ENCODE assay signal across 19 cellular contexts in the genomic region with DNA sequence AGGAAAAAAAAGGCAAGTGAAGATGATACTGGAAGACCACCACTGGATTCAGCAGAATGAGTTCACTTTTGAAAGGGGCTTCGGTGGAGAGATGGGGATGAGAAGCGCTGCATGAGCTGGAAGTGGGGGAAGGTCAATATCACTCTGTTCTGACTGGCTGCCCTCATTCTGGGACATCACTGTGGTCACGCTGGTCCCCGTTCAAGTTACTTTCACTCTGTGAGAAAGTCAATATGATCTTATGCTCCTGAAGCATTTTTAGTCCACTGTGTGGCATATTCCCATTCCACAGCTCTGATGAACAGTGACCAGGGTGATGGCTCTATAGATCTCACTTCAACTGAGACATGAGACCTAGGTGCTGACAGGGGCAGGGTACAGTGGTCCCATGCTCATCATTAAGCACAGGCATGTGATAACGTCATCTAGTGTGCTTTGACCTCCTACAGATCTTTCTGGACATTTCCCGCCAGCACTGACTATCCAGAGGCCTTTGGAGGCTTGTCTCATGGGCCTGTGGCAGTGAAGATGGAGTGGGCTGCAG. TPM values are rescaled to one million over a fixed set of nuclear protein-coding genes. Genes with fewer than 3 reads are reported as not detected.
A peak's percentile ranks its signal among the peaks of the same experiment; 100 is the strongest.
DNase-seq lines count a peak whose midpoint lies in the region; ATAC-seq, FAIRE-seq and TF ChIP-seq lines count a peak whose summit lies in the region.
"Had no signal": no experiment of that assay in that cellular context is flagged by ENCODE, and none has a peak within 500 bp of the region (broad histone marks: within the 10 kb centered on the region; RNA-seq: fewer than 3 reads in every experiment).

No MANE protein-coding gene starts in this region.

- H3K27me3 ChIP-seq in CD8-positive, alpha-beta T cell (ENCODE audit: insufficient read depth, low read length), result no peaks in the 10 kb centered on the region
- no peaks in the 10 kb centered on the region for H3K27me3 ChIP-seq in GM12878 (replicated peaks in 1 of 2; ENCODE audit: control insufficient read depth in 2 of 2, insufficient read depth in 2 of 2, low read length in 1 of 2)
- H3K27me3 ChIP-seq in osteoblast (ENCODE audit: insufficient read depth, low read length), result no peaks in the 10 kb centered on the region
- H3K27me3 ChIP-seq in H7 (ENCODE audit: control insufficient read depth, insufficient read depth, low read length), result no peaks in the 10 kb centered on the region
- H3K27me3 ChIP-seq in BE2C, result no peaks in the 10 kb centered on the region
- H3K27me3 ChIP-seq: cardiac muscle cell, sigmoid colon had no signal

- in situ Hi-C loops in GM12878 (cut with MboI), result no loop called here

- H3K27ac Mint-ChIP-seq in CD8-positive, alpha-beta T cell, result peak overlapping the region; percentile 82
- H3K27ac Mint-ChIP-seq: T-helper 1 cell treated with Interleukin-12 subunit alpha and Interleukin-12 subunit beta and Interleukin-4 antibody, amounts not matched to agents 30 μg/mL and 1 μg/mL, for 36 hours had no signal

- no peak for FAIRE-seq in GM12878 (lab: Jason Lieb, UNC)
- FAIRE-seq: kidney, RCC 7860 had no signal

- peaks cover 39% of the 10 kb centered on the region for H3K36me3 ChIP-seq in CD8-positive, alpha-beta T cell (ENCODE audit: insufficient read depth, low read length)
- H3K36me3 ChIP-seq in GM12878 (ENCODE audit: control insufficient read depth in 2 of 2, insufficient read depth in 2 of 2, low read length in 1 of 2) (no peaks in the 10 kb centered on the region; a peak in 2 of 4 replicates), osteoblast (ENCODE audit: insufficient read depth, low read length) (peaks cover 3% of the 10 kb centered on the region), H7 (replicated peaks; ENCODE audit: control insufficient read depth, insufficient read depth, low read length) (peaks cover 5% of the 10 kb centered on the region), BE2C (peaks cover 13% of the 10 kb centered on the region)
- H3K36me3 ChIP-seq: cardiac muscle cell had no signal

- TF ChIP-seq RAD21 in GM12878 (IDR thresholded peaks at IDR 0.05; ENCODE audit: insufficient read depth, low read depth, low read length), result no peak

- no peaks in the 10 kb centered on the region for H3K27me3 Mint-ChIP-seq in CD8-positive, alpha-beta T cell (ENCODE audit: low read depth)

- peak overlapping the region; percentile 28; the same call in 1 of the 2 replicates for H3K9ac ChIP-seq in GM12878 (ENCODE audit: control insufficient read depth, insufficient read depth, low read length)

- peaks cover 86% of the 10 kb centered on the region for H3K36me3 Mint-ChIP-seq in CD8-positive, alpha-beta T cell

- POLR2A ChIA-PET in CD8-positive, alpha-beta T cell (lab: Charles Lee), result interaction anchor here (1.2 to 1.7 kb wide), 2 partner anchors 13 to 15 kb away, joined by 3 to 4 read pairs; no protein-coding TSS in a partner anchor
- POLR2A ChIA-PET in GM12878 (lab: Charles Lee), result interaction anchor here (0.5 to 2.6 kb wide), 6 partner anchors 10 to 763 kb away, joined by 3 to 10 read pairs (median 5); no protein-coding TSS in a partner anchor

- CTCF ChIA-PET in CD8-positive, alpha-beta T cell (lab: Charles Lee), result interaction anchor here (0.7 to 3.1 kb wide), 6 partner anchors 12 to 90 kb away, joined by 3 to 17 read pairs (median 4); no protein-coding TSS in a partner anchor
- CTCF ChIA-PET in GM12878 (lab: Yijun Ruan, JAX), result interaction anchor here (0.7 to 3.6 kb wide), 9 partner anchors 9 to 171 kb away, joined by 3 to 16 read pairs (median 5); no protein-coding TSS in a partner anchor

- peaks cover 29% of the 10 kb centered on the region for H3K4me1 ChIP-seq in CD8-positive, alpha-beta T cell (ENCODE audit: insufficient read depth, low read length)
- peaks cover 26% of the 10 kb centered on the region for H3K4me1 ChIP-seq in GM12878 (ENCODE audit: control insufficient read depth, insufficient read depth, low read length)
- H3K4me1 ChIP-seq in osteoblast (ENCODE audit: insufficient read depth, low read length), result no peaks in the 10 kb centered on the region
- H3K4me1 ChIP-seq in BE2C, result no peaks in the 10 kb centered on the region
- H3K4me1 ChIP-seq: sigmoid colon had no signal

- peak overlapping the region; percentile 67 for H3K4me2 ChIP-seq in GM12878 (ENCODE audit: control insufficient read depth, insufficient read depth)
- no peak overlapping the region for H3K4me2 ChIP-seq in osteoblast (ENCODE audit: insufficient read depth, low read length)

- TF ChIP-seq EP300 in GM12878 (IDR thresholded peaks at IDR 0.05; ENCODE audit: borderline replicate concordance in 1 of 2, control insufficient read depth in 1 of 2, low read depth in 2 of 2, low read length in 2 of 2), result no peak

- intact Hi-C loops in CD8-positive, alpha-beta T cell (cut with DNase I, micrococcal nuclease), result no loop called here
- intact Hi-C loops in GM12878 (cut with micrococcal nuclease; ENCODE audit: unreplicated experiment), result no loop called here

- no peaks in the 10 kb centered on the region for H4K20me1 ChIP-seq in GM12878 (ENCODE audit: control insufficient read depth, insufficient read depth)
- peaks cover 7% of the 10 kb centered on the region for H4K20me1 ChIP-seq in osteoblast (ENCODE audit: insufficient read depth, low read length)

- H3K79me2 ChIP-seq in GM12878 (ENCODE audit: control insufficient read depth, insufficient read depth, low read length) (no peaks in the 10 kb centered on the region; the same call in none of the 2 replicates), osteoblast (ENCODE audit: insufficient read depth, low read length) (no peaks in the 10 kb centered on the region)

- no peaks in the 10 kb centered on the region for H3K9me3 Mint-ChIP-seq in CD8-positive, alpha-beta T cell
- H3K9me3 Mint-ChIP-seq: T-helper 1 cell treated with Interleukin-12 subunit alpha and Interleukin-12 subunit beta and Interleukin-4 antibody, amounts not matched to agents 30 μg/mL and 1 μg/mL, for 36 hours had no signal

- TF ChIP-seq POLR2A in GM12878 (IDR thresholded peaks at IDR 0.05; ENCODE audit: low read depth, low read length), result no peak

- no peak overlapping the region for H3K4me3 Mint-ChIP-seq in CD8-positive, alpha-beta T cell
- H3K4me3 Mint-ChIP-seq: T-helper 1 cell treated with Interleukin-12 subunit alpha and Interleukin-12 subunit beta and Interleukin-4 antibody, amounts not matched to agents 30 μg/mL and 1 μg/mL, for 36 hours had no signal

- peaks cover 81% of the 10 kb centered on the region for H3K4me1 Mint-ChIP-seq in CD8-positive, alpha-beta T cell (ENCODE audit: low read depth)

- H3K27ac ChIP-seq in CD8-positive, alpha-beta T cell (ENCODE audit: low read depth, low read length), result no peak overlapping the region
- H3K27ac ChIP-seq in GM12878 (ENCODE audit: control insufficient read depth, insufficient read depth) (peak overlapping the region; percentile 54), osteoblast (ENCODE audit: low read depth, low read length) (no peak overlapping the region)
- H3K27ac ChIP-seq: cardiac muscle cell, sigmoid colon had no signal

- RAD21 ChIA-PET in GM12878 (lab: Charles Lee; ENCODE audit: unreplicated experiment), result interaction anchor here (0.8 to 4.2 kb wide), 10 partner anchors 9 to 90 kb away, joined by 3 to 18 read pairs (median 4); partner anchors contain the start of gene GPR183

- SMC1A ChIA-PET in GM12878 (lab: Charles Lee; ENCODE audit: uncharacterized antibody, unreplicated experiment), result interaction anchor here (1.0 to 3.2 kb wide), 18 partner anchors 9 to 89 kb away, joined by 3 to 28 read pairs (median 5); no protein-coding TSS in a partner anchor

- H3K9me3 ChIP-seq in CD8-positive, alpha-beta T cell (ENCODE audit: low read length), result no peaks in the 10 kb centered on the region
- no peaks in the 10 kb centered on the region for H3K9me3 ChIP-seq in GM12878 (replicated peaks; ENCODE audit: control insufficient read depth, insufficient read depth, low read length)
- H3K9me3 ChIP-seq in osteoblast (ENCODE audit: low read depth, low read length), result no peaks in the 10 kb centered on the region
- H3K9me3 ChIP-seq in BE2C, result no peaks in the 10 kb centered on the region
- H3K9me3 ChIP-seq: sigmoid colon had no signal

- 48% methylated on average over 6 of the region's 6 CpGs for WGBS in GM12878 (ENCODE audit: insufficient coverage, insufficient replicate concordance, low lambda C conversion rate, missing lambda C conversion rate)

- H3K4me3 ChIP-seq in CD8-positive, alpha-beta T cell (ENCODE audit: low read depth, low read length), result no peak overlapping the region
- no peak overlapping the region for H3K4me3 ChIP-seq in GM12878
- no peak overlapping the region for H3K4me3 ChIP-seq in osteoblast (ENCODE audit: insufficient read depth, low read length)
- H3K4me3 ChIP-seq in H7 (ENCODE audit: insufficient read depth, low read depth, low read length), result no peak overlapping the region
- H3K4me3 ChIP-seq in BE2C (ENCODE audit: low read depth, low read length), result no peak overlapping the region
- H3K4me3 ChIP-seq: cardiac muscle cell, sigmoid colon had no signal

- no peak for TF ChIP-seq CTCF in CD8-positive, alpha-beta T cell (IDR thresholded peaks at IDR 0.05)
- TF ChIP-seq CTCF in GM12878 (IDR thresholded peaks at IDR 0.05 in 2 of 3, conservative IDR thresholded peaks at IDR 0.05 in 1 of 3; ENCODE audit: control insufficient read depth in 2 of 3, extremely low read depth in 1 of 3, insufficient read depth in 1 of 3, low read depth in 3 of 3, low read length in 3 of 3), result no peak
- no peak for TF ChIP-seq CTCF in osteoblast (IDR thresholded peaks at IDR 0.05; ENCODE audit: extremely low read depth, low read depth, low read length)
- no peak for TF ChIP-seq CTCF in BE2C (IDR thresholded peaks at IDR 0.05; ENCODE audit: low read depth, low read length)

- H2AFZ ChIP-seq in GM12878 (ENCODE audit: control insufficient read depth, low read depth, low read length), result peak overlapping the region; percentile 16; the same call in 1 of the 2 replicates
- no peak overlapping the region for H2AFZ ChIP-seq in osteoblast (ENCODE audit: low read length)

- no peak for ATAC-seq in CD8-positive, alpha-beta T cell
- ATAC-seq in GM19035 (IDR thresholded peaks at IDR 0.05; ENCODE audit: unreplicated experiment), result peak; percentile 41
- peak; percentile 4 for ATAC-seq in HG03139 (IDR thresholded peaks at IDR 0.05; ENCODE audit: unreplicated experiment)
- ATAC-seq in GM12878, result peak; percentile 66

- no peak for DNase-seq in CD8-positive, alpha-beta T cell
- DNase-seq in GM12878 (ENCODE audit: low read depth, low spot score) (no peak), osteoblast (ENCODE audit: insufficient read length, low spot score, missing footprints) (no peak), H7 (no peak), BE2C (no peak), NCI-H82 treated with DMSO at 0.1 percent for 48 hours (lab: John Stamatoyannopoulos, UW; ENCODE audit: unreplicated experiment) (no peak)
- DNase-seq: activated CD4-positive, alpha-beta T cell treated with anti-CD3 and anti-CD28 coated beads, Interleukin-2, amount 50 U/mL, for 1 hour; activated gamma-delta T cell; EL; kidney; NCI-H1436 treated with DMSO at 0.1 percent for 48 hours; NCI-H510A treated with DMSO at 0.1 percent for 48 hours; sigmoid colon; substantia nigra had no signal

- no TSS peak for BruUV-seq in GM12878 (replicated peaks; lab: Mats Ljungman, UMichigan)

RNA-seq across cellular contexts. Expression of gene GPR183, which starts 40.2 kb away (rescaled TPM):
- total RNA-seq in CD8-positive, alpha-beta T cell, result 10 to 100 TPM; 80.2 to 85.5 TPM
- total RNA-seq in GM12878 (2013; cell fraction: nucleolus; rRNA removed), result 568 and 600 TPM in 2 replicates
- total RNA-seq in GM12878 (2014; rRNA removed) (200 and 238 TPM in 2 replicates), GM12878 (2014; rRNA removed; fragmentation: Illumina TruSeq; extraction: Trizol) (224 and 226 TPM in 2 replicates), GM12878 (2021) (138 TPM in 2 replicates), osteoblast (0.29 and 0.36 TPM in 2 replicates)
- 73.1 TPM for polyA plus RNA-seq in GM12878 (2011; ENCODE audit: low read depth)
- polyA plus RNA-seq in GM12878 (2011; rRNA removed) (275 and 360 TPM in 2 replicates), GM12878 (2014; fragmentation: Illumina TruSeq; extraction: Trizol) (283 and 347 TPM in 2 replicates), GM12878 (2014; fragmentation: Nextera tagmentation; extraction: Ambion mirVana) (100 to 1,000 TPM; 333 to 669 TPM), GM12878 (2014; rRNA removed) (112 and 134 TPM in 2 replicates), GM12878 (2016; fragmentation: Nextera tagmentation; extraction: Ambion mirVana) (100 to 1,000 TPM; 209 to 225 TPM)
- 142 and 158 TPM in 2 replicates for polyA plus RNA-seq in GM12878 (2011; cell fraction: cytosol; rRNA removed)
- 78.0 and 100 TPM in 2 replicates for polyA plus RNA-seq in GM12878 (2011; cell fraction: nucleus; rRNA removed)
- polyA plus RNA-seq in GM12878 (2012), result 60.7 and 150 TPM in 2 replicates
- 163 and 244 TPM in 2 replicates for polyA minus RNA-seq in GM12878 (2011; rRNA and poly(A)+ RNA removed)
- polyA minus RNA-seq in GM12878 (2011; cell fraction: cytosol; rRNA and poly(A)+ RNA removed), result 51.7 and 55.7 TPM in 2 replicates
- 52.0 and 53.2 TPM in 2 replicates for polyA minus RNA-seq in GM12878 (2011; cell fraction: nucleus; rRNA and poly(A)+ RNA removed)
- total RNA-seq in H7 (2014; rRNA removed; shearing (Covaris generic)), result not detected in 2 replicates
- polyA plus RNA-seq in BE2C (2012; ENCODE audit: insufficient read depth, insufficient read length, low read depth), result not detected

Comparison
In these comparisons a context has a peak if more than half of its experiments do, and no peak if none do; other contexts are left out.
1. RNA of gene GPR183, which starts 40.2 kb away (total RNA-seq): 138 to 600 TPM in GM12878 and 80.2 to 85.5 TPM in CD8-positive, alpha-beta T cell; 0.29 to 0.36 TPM in osteoblast and not detected in H7; every median in the first group is over 10 times any median in the second.